ENCODE assay signal across 30 cellular contexts in genomic region chr19:9040131-9040530, GRCh38. TPM values are rescaled to one million over a fixed set of nuclear protein-coding genes. Genes with fewer than 3 reads are reported as not detected.
"Had no signal": no experiment of that assay in that cellular context is flagged by ENCODE, and none has a peak within 500 bp of the region (broad histone marks: within the 10 kb centered on the region; RNA-seq: fewer than 3 reads in every experiment).

No MANE protein-coding gene starts in this region.

- H3K36me3 ChIP-seq: cardiac muscle cell, heart right ventricle, left lung, neutrophil, ovary, right atrium auricular region, stomach, suprapubic skin, tibial nerve, uterus had no signal

- H3K4me1 Mint-ChIP-seq: activated CD4-positive, alpha-beta memory T cell treated with anti-CD3 and anti-CD28 coated beads, Interleukin-2, amount 10 ng/mL, durations not matched to agents 7 days and 5 days; activated CD4-positive, alpha-beta T cell treated with anti-CD3 and anti-CD28 coated beads, Interleukin-2, amount 10 ng/mL, durations not matched to agents 24 days and 14 days; activated naive CD8-positive, alpha-beta T cell treated with anti-CD3 and anti-CD28 coated beads, Interleukin-2, amount 50 U/mL, for 24 hours; endodermal cell; natural killer cell; stimulated activated effector memory CD8-positive, alpha-beta T cell treated with anti-CD3 and anti-CD28 coated beads, Interleukin-12 subunit alpha, Interleukin-12 subunit beta, amount 100 ng/mL, for 72 hours had no signal

- H3K27ac Mint-ChIP-seq: activated CD4-positive, alpha-beta memory T cell treated with anti-CD3 and anti-CD28 coated beads, Interleukin-2, amount 10 ng/mL, durations not matched to agents 7 days and 5 days; activated CD4-positive, alpha-beta T cell treated with anti-CD3 and anti-CD28 coated beads, Interleukin-2, amount 10 ng/mL, durations not matched to agents 24 days and 14 days; activated naive CD4-positive, alpha-beta T cell treated with anti-CD3 and anti-CD28 coated beads for 36 hours; activated naive CD8-positive, alpha-beta T cell treated with anti-CD3 and anti-CD28 coated beads, Interleukin-2, amount 50 U/mL, for 24 hours; activated T-cell treated with anti-CD3 and anti-CD28 coated beads, Interleukin-2, amount 50 U/mL, for 72 hours; endodermal cell; natural killer cell; stimulated activated effector memory CD8-positive, alpha-beta T cell treated with anti-CD3 and anti-CD28 coated beads, Interleukin-12 subunit alpha, Interleukin-12 subunit beta, amount 100 ng/mL, for 72 hours had no signal

- H3K4me3 ChIP-seq: cardiac muscle cell, heart right ventricle, left lung, lung, ovary, psoas muscle, right atrium auricular region, stomach, suprapubic skin, tibial nerve, uterus had no signal

- H3K27me3 Mint-ChIP-seq: activated CD4-positive, alpha-beta memory T cell treated with anti-CD3 and anti-CD28 coated beads, Interleukin-2, amount 10 ng/mL, durations not matched to agents 7 days and 5 days; activated CD4-positive, alpha-beta T cell treated with anti-CD3 and anti-CD28 coated beads, Interleukin-2, amount 10 ng/mL, durations not matched to agents 24 days and 14 days had no signal

- DNase-seq: activated CD4-positive, alpha-beta memory T cell treated with anti-CD3 and anti-CD28 coated beads, Interleukin-2, amount 10 ng/mL, durations not matched to agents 7 days and 5 days; activated CD4-positive, alpha-beta T cell treated with anti-CD3 and anti-CD28 coated beads, Interleukin-2, amount 10 ng/mL, durations not matched to agents 24 days and 14 days; activated effector memory CD4-positive, alpha-beta T cell treated with Interleukin-2 at 50 U/mL for 16 hours; activated naive CD4-positive, alpha-beta T cell treated with anti-CD3 and anti-CD28 coated beads for 36 hours; activated naive CD8-positive, alpha-beta T cell treated with anti-CD3 and anti-CD28 coated beads, Interleukin-2, amount 50 U/mL, for 24 hours; activated T-cell treated with anti-CD3 and anti-CD28 coated beads, Interleukin-2, amount 50 U/mL, for 72 hours; cortex of kidney; endodermal cell; heart right ventricle; kidney; left lung; midbrain; natural killer cell; ovary; psoas muscle; stimulated activated CD4-positive, alpha-beta T cell treated with anti-CD3 and anti-CD28 coated beads, Interleukin-12 subunit alpha, Interleukin-12 subunit beta, amount 100 ng/mL, for 4 hours; stomach; uterus had no signal

- H3K4me1 ChIP-seq: heart right ventricle, left lung, psoas muscle, right atrium auricular region, stomach, suprapubic skin, tibial nerve, uterus had no signal

- H3K27ac ChIP-seq: cardiac muscle cell, heart right ventricle, left lung, neutrophil, ovary, psoas muscle, right atrium auricular region, stomach, suprapubic skin, tibial nerve, uterus, VCaP had no signal

- H3K9me3 ChIP-seq: heart right ventricle, left lung, neutrophil, ovary, right atrium auricular region, stomach, suprapubic skin, tibial nerve, uterus had no signal

- H3K36me3 Mint-ChIP-seq: natural killer cell; stimulated activated effector memory CD8-positive, alpha-beta T cell treated with anti-CD3 and anti-CD28 coated beads, Interleukin-12 subunit alpha, Interleukin-12 subunit beta, amount 100 ng/mL, for 72 hours had no signal

- H3K9me3 Mint-ChIP-seq: activated CD4-positive, alpha-beta memory T cell treated with anti-CD3 and anti-CD28 coated beads, Interleukin-2, amount 10 ng/mL, durations not matched to agents 7 days and 5 days; activated CD4-positive, alpha-beta T cell treated with anti-CD3 and anti-CD28 coated beads, Interleukin-2, amount 10 ng/mL, durations not matched to agents 24 days and 14 days; activated naive CD4-positive, alpha-beta T cell treated with anti-CD3 and anti-CD28 coated beads for 36 hours; activated naive CD8-positive, alpha-beta T cell treated with anti-CD3 and anti-CD28 coated beads, Interleukin-2, amount 50 U/mL, for 24 hours; activated T-cell treated with anti-CD3 and anti-CD28 coated beads, Interleukin-2, amount 50 U/mL, for 72 hours; endodermal cell; natural killer cell; stimulated activated effector memory CD8-positive, alpha-beta T cell treated with anti-CD3 and anti-CD28 coated beads, Interleukin-12 subunit alpha, Interleukin-12 subunit beta, amount 100 ng/mL, for 72 hours had no signal

- H3K27me3 ChIP-seq: cardiac muscle cell, ovary, right atrium auricular region, tibial nerve, uterus had no signal

- ATAC-seq: activated CD4-positive, CD25-positive, alpha-beta regulatory T cell treated with anti-CD3 and anti-CD28 coated beads, Interleukin-2, amount 50 U/mL, for 24 hours; activated naive CD8-positive, alpha-beta T cell treated with anti-CD3 and anti-CD28 coated beads, Interleukin-2, amount 50 U/mL, for 24 hours; activated T-cell treated with anti-CD3 and anti-CD28 coated beads, Interleukin-2, amount 50 U/mL, for 72 hours; heart right ventricle; left lung; natural killer cell; psoas muscle; stimulated activated effector memory CD8-positive, alpha-beta T cell treated with anti-CD3 and anti-CD28 coated beads, Interleukin-12 subunit alpha, Interleukin-12 subunit beta, amount 100 ng/mL, for 72 hours had no signal

- H3K4me3 Mint-ChIP-seq: activated CD4-positive, alpha-beta memory T cell treated with anti-CD3 and anti-CD28 coated beads, Interleukin-2, amount 10 ng/mL, durations not matched to agents 7 days and 5 days; activated CD4-positive, alpha-beta T cell treated with anti-CD3 and anti-CD28 coated beads, Interleukin-2, amount 10 ng/mL, durations not matched to agents 24 days and 14 days; activated naive CD4-positive, alpha-beta T cell treated with anti-CD3 and anti-CD28 coated beads for 36 hours; activated naive CD8-positive, alpha-beta T cell treated with anti-CD3 and anti-CD28 coated beads, Interleukin-2, amount 50 U/mL, for 24 hours; activated T-cell treated with anti-CD3 and anti-CD28 coated beads, Interleukin-2, amount 50 U/mL, for 72 hours; endodermal cell; natural killer cell; stimulated activated effector memory CD8-positive, alpha-beta T cell treated with anti-CD3 and anti-CD28 coated beads, Interleukin-12 subunit alpha, Interleukin-12 subunit beta, amount 100 ng/mL, for 72 hours had no signal

RNA-seq across cellular contexts. Expression of gene MUC16, which starts 29.9 kb away (rescaled TPM):
- total RNA-seq: activated CD4-positive, alpha-beta T cell treated with anti-CD3 and anti-CD28 coated beads, Interleukin-2, amount 10 ng/mL, durations not matched to agents 24 days and 14 days; activated naive CD4-positive, alpha-beta T cell treated with anti-CD3 and anti-CD28 coated beads for 36 hours; cardiac muscle cell; cerebellum; T-helper 2 cell treated with Interferon-gamma antibody and Interleukin-4, amounts not matched to agents 100 ng/mL and 5 ng/mL, for 36 hours had no signal
- polyA plus RNA-seq: cardiac muscle cell, heart right ventricle had no signal

RNA-seq across cellular contexts. Expression of gene OR1M1, which starts 46.7 kb away (rescaled TPM):
- total RNA-seq: activated CD4-positive, alpha-beta memory T cell treated with anti-CD3 and anti-CD28 coated beads, Interleukin-2, amount 10 ng/mL, durations not matched to agents 7 days and 5 days; activated CD4-positive, alpha-beta T cell treated with anti-CD3 and anti-CD28 coated beads, Interleukin-2, amount 10 ng/mL, durations not matched to agents 24 days and 14 days; activated naive CD4-positive, alpha-beta T cell treated with anti-CD3 and anti-CD28 coated beads for 36 hours; activated T-cell treated with anti-CD3 and anti-CD28 coated beads, Interleukin-2, amount 50 U/mL, for 72 hours; cardiac muscle cell; cerebellum; endodermal cell; fibroblast of villous mesenchyme; heart right ventricle; kidney; left lung; lung; natural killer cell; psoas muscle; right atrium auricular region; stomach; suprapubic skin; T-helper 2 cell treated with Interferon-gamma antibody and Interleukin-4, amounts not matched to agents 100 ng/mL and 5 ng/mL, for 36 hours; uterus had no signal
- polyA plus RNA-seq: cardiac muscle cell, heart right ventricle, ovary, psoas muscle, stomach had no signal
